Comparison of ENCODE assay signal across 8 cellular contexts in the genomic region with DNA sequence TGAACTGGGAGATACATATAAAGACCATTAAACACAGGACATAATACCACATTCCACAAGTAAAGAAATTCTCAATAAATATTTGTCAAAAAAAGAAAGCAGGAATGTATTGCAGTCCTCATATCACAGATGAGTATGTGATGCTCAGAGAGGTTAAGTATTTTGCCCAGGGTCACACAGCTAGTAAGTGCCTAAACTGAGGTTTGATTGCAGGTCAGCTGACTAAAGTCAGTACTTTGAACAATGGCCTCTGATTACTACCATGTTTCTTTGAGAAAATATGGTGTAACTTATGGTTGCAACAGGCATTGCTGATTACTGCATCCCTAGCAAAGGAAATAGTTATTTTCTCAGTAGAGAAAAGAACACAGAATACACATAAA.
"Had no signal": no experiment of that assay in that cellular context is flagged by ENCODE, and none has a peak within 500 bp of the region (broad histone marks: within the 10 kb centered on the region; RNA-seq: fewer than 3 reads in every experiment).

No MANE protein-coding gene starts in this region.

- H3K9me3 ChIP-seq: colonic mucosa, mucosa of descending colon, suprapubic skin had no signal

- H3K27ac Mint-ChIP-seq: activated naive CD4-positive, alpha-beta T cell treated with anti-CD3 and anti-CD28 coated beads, Interleukin-2, amount 10 ng/mL, durations not matched to agents 7 days and 5 days; memory B cell; T-helper 1 cell treated with Interleukin-12 subunit alpha and Interleukin-12 subunit beta and Interleukin-4 antibody, amounts not matched to agents 30 μg/mL and 1 μg/mL, for 36 hours; type B pancreatic cell had no signal

- H3K4me3 Mint-ChIP-seq: activated naive CD4-positive, alpha-beta T cell treated with anti-CD3 and anti-CD28 coated beads, Interleukin-2, amount 10 ng/mL, durations not matched to agents 7 days and 5 days; memory B cell; naive thymus-derived CD4-positive, alpha-beta T cell; T-helper 1 cell treated with Interleukin-12 subunit alpha and Interleukin-12 subunit beta and Interleukin-4 antibody, amounts not matched to agents 30 μg/mL and 1 μg/mL, for 36 hours; type B pancreatic cell had no signal

- H3K36me3 Mint-ChIP-seq: type B pancreatic cell had no signal

- H3K27ac ChIP-seq: colonic mucosa, suprapubic skin had no signal

- H3K27me3 ChIP-seq: colonic mucosa, suprapubic skin had no signal

- H3K4me3 ChIP-seq: colonic mucosa, mucosa of descending colon, suprapubic skin had no signal

- H3K9me3 Mint-ChIP-seq: activated naive CD4-positive, alpha-beta T cell treated with anti-CD3 and anti-CD28 coated beads, Interleukin-2, amount 10 ng/mL, durations not matched to agents 7 days and 5 days; memory B cell; T-helper 1 cell treated with Interleukin-12 subunit alpha and Interleukin-12 subunit beta and Interleukin-4 antibody, amounts not matched to agents 30 μg/mL and 1 μg/mL, for 36 hours; type B pancreatic cell had no signal

- H3K27me3 Mint-ChIP-seq: activated naive CD4-positive, alpha-beta T cell treated with anti-CD3 and anti-CD28 coated beads, Interleukin-2, amount 10 ng/mL, durations not matched to agents 7 days and 5 days; memory B cell; naive thymus-derived CD4-positive, alpha-beta T cell; type B pancreatic cell had no signal

- H3K36me3 ChIP-seq: colonic mucosa, suprapubic skin had no signal

- H3K4me1 ChIP-seq: colonic mucosa had no signal
